ENCODE assay signal across 8 cellular contexts in genomic region chr10:90857635-90858488, GRCh38. TPM values are rescaled to one million over a fixed set of nuclear protein-coding genes. Genes with fewer than 3 reads are reported as not detected.
A peak's percentile ranks its signal among the peaks of the same experiment; 100 is the strongest.
DNase-seq lines count a peak whose midpoint lies in the region; TF ChIP-seq lines count a peak whose summit lies in the region.

HTR7 (minus strand) TSS chr10:90858039; CDS start chr10:90857671, 368 bp downstream.

- H3K27me3 ChIP-seq in thymus (ENCODE audit: control insufficient read depth, insufficient read depth): peaks cover 34% of the 10 kb centered on the region

- H3K9me3 Mint-ChIP-seq in HFFc6 (no peaks in the 10 kb centered on the region), nephron progenitor cell (peaks cover 6% of the 10 kb centered on the region)

- H3K9me3 ChIP-seq in thymus (ENCODE audit: control insufficient read depth): no peaks in the 10 kb centered on the region

- H3K4me1 ChIP-seq in thymus (ENCODE audit: control insufficient read depth, insufficient read depth, low read length): peaks cover 9% of the 10 kb centered on the region

- TF ChIP-seq CTCF in HFFc6 (IDR thresholded peaks at IDR 0.05) (peak; percentile 79), nephron progenitor cell (IDR thresholded peaks at IDR 0.05) (peak; percentile 27)

- WGBS in thymus: under 1% methylated on average over 105 of the region's 105 CpGs

- H3K36me3 Mint-ChIP-seq in HFFc6 (ENCODE audit: low read depth): no peaks in the 10 kb centered on the region
- no peaks in the 10 kb centered on the region for H3K36me3 Mint-ChIP-seq in nephron progenitor cell (ENCODE audit: low read depth)

- H3K27me3 Mint-ChIP-seq in HFFc6 (ENCODE audit: insufficient read depth) (peaks cover 12% of the 10 kb centered on the region; the same call in 1 of the 2 replicates), nephron progenitor cell (ENCODE audit: low read depth, poor library complexity) (peaks cover 65% of the 10 kb centered on the region)

- H3K4me3 Mint-ChIP-seq in HFFc6: peak within 1 kb of the TSS; percentile 88
- H3K4me3 Mint-ChIP-seq in nephron progenitor cell: peak within 1 kb of the TSS; percentile 91

- no peaks in the 10 kb centered on the region for H3K36me3 ChIP-seq in thymus (ENCODE audit: control insufficient read depth, insufficient read depth)

- peak within 1 kb of the TSS; percentile 72 for H3K4me3 ChIP-seq in thymus (ENCODE audit: low read length)

- H3K27ac Mint-ChIP-seq in HFFc6 (peak within 1 kb of the TSS; percentile 70), nephron progenitor cell (no peak within 1 kb of the TSS)

- H3K4me1 Mint-ChIP-seq in HFFc6 (ENCODE audit: low read depth) (peaks cover 22% of the 10 kb centered on the region), nephron progenitor cell (peaks cover 4% of the 10 kb centered on the region)

- DNase-seq in NCI-H146 (lab: John Stamatoyannopoulos, UW): peak; percentile 54
- no peak for DNase-seq in NCI-H146 treated with DMSO at 0.1 percent for 48 hours (lab: John Stamatoyannopoulos, UW; ENCODE audit: unreplicated experiment)
- peak; percentile 13 for DNase-seq in HFFc6
- DNase-seq in NCI-H774 (lab: John Stamatoyannopoulos, UW): peak; percentile 11
- peak; percentile 65 to 72 for DNase-seq in activated T-cell treated with anti-CD3 and anti-CD28 coated beads, Interleukin-2, amount 50 U/mL, for 48 hours
- peak; percentile 31 for DNase-seq in fibroblast of peridontal ligament (ENCODE audit: extremely low read depth)
- peak; percentile 85 for DNase-seq in nephron progenitor cell

- H3K27ac ChIP-seq in thymus (ENCODE audit: low read depth): peak within 1 kb of the TSS; percentile 5

RNA-seq across cellular contexts. Expression of gene HTR7, which starts in this region (rescaled TPM):
- under 1 TPM; 0.23 to 0.50 (median 0.30) TPM for total RNA-seq in HFFc6 (2021; fragmentation: NEBNext Ultra II Directional; extraction: Animal tissue kit (Norgen Biotek cat#: 25700))
- 0.09 TPM for polyA plus RNA-seq in thymus

Comparison
In these comparisons a context has a peak if more than half of its experiments do, and no peak if none do; other contexts are left out.
1. Peak in DNase-seq in HFFc6; RNA of the gene not detected or under 1 TPM.